Comparison of ENCODE assay signal across 25 cellular contexts in genomic region chr17:60164164-60164563, GRCh38. TPM values are rescaled to one million over a fixed set of nuclear protein-coding genes. Genes with fewer than 3 reads are reported as not detected.
A peak's percentile ranks its signal among the peaks of the same experiment; 100 is the strongest.
DNase-seq lines count a peak whose midpoint lies in the region; ATAC-seq and TF ChIP-seq lines count a peak whose summit lies in the region.
"Had no signal": no experiment of that assay in that cellular context is flagged by ENCODE, and none has a peak within 500 bp of the region (broad histone marks: within the 10 kb centered on the region; RNA-seq: fewer than 3 reads in every experiment).

No MANE protein-coding gene starts in this region.

- H3K9me3 ChIP-seq in WERI-Rb-1 (ENCODE audit: severe bottlenecking), result no peaks in the 10 kb centered on the region
- H3K9me3 ChIP-seq in lower lobe of right lung, result no peaks in the 10 kb centered on the region
- no peaks in the 10 kb centered on the region for H3K9me3 ChIP-seq in upper lobe of right lung
- no peaks in the 10 kb centered on the region for H3K9me3 ChIP-seq in esophagus muscularis mucosa
- H3K9me3 ChIP-seq in aorta (ENCODE audit: control insufficient read depth, low read length), result no peaks in the 10 kb centered on the region
- H3K9me3 ChIP-seq: BE2C, SJCRH30 had no signal

- H3K36me3 Mint-ChIP-seq in activated T-cell treated with anti-CD3 and anti-CD28 coated beads, Interleukin-2, amount 50 U/mL, for 72 hours (ENCODE audit: insufficient read depth in 2 of 2), result no peaks in the 10 kb centered on the region
- H3K36me3 Mint-ChIP-seq: CD14-positive monocyte; CD8-positive, alpha-beta memory T cell had no signal

- TF ChIP-seq POLR2A in esophagus muscularis mucosa (IDR thresholded peaks at IDR 0.05; ENCODE audit: low read depth), result no peak

- no peak overlapping the region for H3K4me3 Mint-ChIP-seq in activated T-cell treated with anti-CD3 and anti-CD28 coated beads, Interleukin-2, amount 50 U/mL, for 72 hours
- H3K4me3 Mint-ChIP-seq: CD14-positive monocyte; CD8-positive, alpha-beta memory T cell had no signal

- H3K27ac Mint-ChIP-seq in activated T-cell treated with anti-CD3 and anti-CD28 coated beads, Interleukin-2, amount 50 U/mL, for 72 hours, result peak overlapping the region; percentile 61
- H3K27ac Mint-ChIP-seq: CD8-positive, alpha-beta memory T cell had no signal

- H3K4me3 ChIP-seq in WERI-Rb-1 (ENCODE audit: low read depth, low read length), result no peak overlapping the region
- no peak overlapping the region for H3K4me3 ChIP-seq in lower lobe of right lung
- no peak overlapping the region for H3K4me3 ChIP-seq in upper lobe of right lung
- no peak overlapping the region for H3K4me3 ChIP-seq in esophagus muscularis mucosa
- no peak overlapping the region for H3K4me3 ChIP-seq in aorta (ENCODE audit: low read length in 2 of 2)
- H3K4me3 ChIP-seq: SJCRH30 had no signal

- intact Hi-C loops in lower lobe of right lung (cut with DNase I), result no loop called here
- intact Hi-C loops in upper lobe of right lung (cut with DNase I), result no loop called here
- intact Hi-C loops in esophagus muscularis mucosa (cut with DNase I), result no loop called here
- intact Hi-C loops in aorta (cut with DNase I), result no loop called here

- peaks cover 21% of the 10 kb centered on the region for H3K27me3 Mint-ChIP-seq in activated T-cell treated with anti-CD3 and anti-CD28 coated beads, Interleukin-2, amount 50 U/mL, for 72 hours (ENCODE audit: low read depth)

- 92% methylated on average over 6 of the region's 6 CpGs for WGBS in esophagus muscularis mucosa
- WGBS in aorta, 2 donors, result 84 to 85% methylated on average over 6 of the region's 6 CpGs

- H3K4me1 ChIP-seq in lower lobe of right lung, result peaks cover 47% of the 10 kb centered on the region
- peaks cover 5% of the 10 kb centered on the region for H3K4me1 ChIP-seq in upper lobe of right lung
- H3K4me1 ChIP-seq in esophagus muscularis mucosa, result peaks cover 22 to 33% (median 30%) of the 10 kb centered on the region in 4 donors
- no peaks in the 10 kb centered on the region for H3K4me1 ChIP-seq in aorta (ENCODE audit: control insufficient read depth in 1 of 2, insufficient read depth in 2 of 2, low read length in 2 of 2)
- H3K4me1 ChIP-seq: BE2C had no signal

- H3K27ac ChIP-seq in WERI-Rb-1 (0 out of 2 replicates have a peak overlapping the region, but pooled peaks have one; percentile 45), lower lobe of right lung (peak overlapping the region; percentile 74), upper lobe of right lung (peak overlapping the region; percentile 24), esophagus muscularis mucosa (replicated peaks in 1 of 4) (no peak overlapping the region), aorta (ENCODE audit: low read depth in 1 of 2, low read length in 2 of 2) (no peak overlapping the region)
- H3K27ac ChIP-seq: SJCRH30 had no signal

- H3K9me3 Mint-ChIP-seq in activated T-cell treated with anti-CD3 and anti-CD28 coated beads, Interleukin-2, amount 50 U/mL, for 72 hours, result no peaks in the 10 kb centered on the region
- H3K9me3 Mint-ChIP-seq: CD14-positive monocyte; CD8-positive, alpha-beta memory T cell had no signal

- no peak for DNase-seq in activated T-cell treated with anti-CD3 and anti-CD28 coated beads, Interleukin-2, amount 50 U/mL, for 72 hours
- no peak for DNase-seq in activated T-cell treated with anti-CD3 and anti-CD28 coated beads, Interleukin-2, amount 50 U/mL, for 48 hours
- DNase-seq in WERI-Rb-1, result no peak
- no peak for DNase-seq in lower lobe of right lung
- DNase-seq in upper lobe of right lung, result no peak
- DNase-seq in esophagus muscularis mucosa (ENCODE audit: extremely low spot score), result no peak
- DNase-seq in DMS 273 (lab: John Stamatoyannopoulos, UW; ENCODE audit: unreplicated experiment), result no peak
- DNase-seq in aorta, result no peak
- DNase-seq: 8988T; ACHN; BE2C; CD8-positive, alpha-beta memory T cell; DMS153; DND-41; Karpas-422; NCI-H1092; NCI-H1417 treated with DMSO at 0.1 percent for 48 hours; NCI-H187; NCI-H2081 treated with DMSO at 0.1 percent for 48 hours; NCI-H2171; NCI-H510A; NCI-H69; SJCRH30 had no signal

- TF ChIP-seq EP300 in esophagus muscularis mucosa (IDR thresholded peaks at IDR 0.05), result no peak

- H3K36me3 ChIP-seq in WERI-Rb-1 (no peaks in the 10 kb centered on the region), lower lobe of right lung (no peaks in the 10 kb centered on the region), upper lobe of right lung (no peaks in the 10 kb centered on the region), esophagus muscularis mucosa (no peaks in the 10 kb centered on the region), aorta (ENCODE audit: control insufficient read depth in 1 of 2, insufficient read depth in 2 of 2, low read length in 1 of 2) (no peaks in the 10 kb centered on the region)
- H3K36me3 ChIP-seq: BE2C, SJCRH30 had no signal

- TF ChIP-seq CTCF in WERI-Rb-1 (IDR thresholded peaks at IDR 0.05; ENCODE audit: low read depth, low read length), result no peak
- no peak for TF ChIP-seq CTCF in lower lobe of right lung (IDR thresholded peaks at IDR 0.05)
- no peak for TF ChIP-seq CTCF in upper lobe of right lung (IDR thresholded peaks at IDR 0.05)
- TF ChIP-seq CTCF in esophagus muscularis mucosa (IDR thresholded peaks at IDR 0.05), result no peak

- no peak for ATAC-seq in activated T-cell treated with anti-CD3 and anti-CD28 coated beads, Interleukin-2, amount 50 U/mL, for 72 hours (replicated peaks in 1 of 2)
- ATAC-seq in lower lobe of right lung, result no peak
- ATAC-seq in upper lobe of right lung, result no peak
- ATAC-seq in aorta (ENCODE audit: low FRiP score), result no peak

- peaks cover 27% of the 10 kb centered on the region for H3K4me1 Mint-ChIP-seq in activated T-cell treated with anti-CD3 and anti-CD28 coated beads, Interleukin-2, amount 50 U/mL, for 72 hours (ENCODE audit: low read depth)

- H3K27me3 ChIP-seq in WERI-Rb-1 (ENCODE audit: insufficient read depth, low read depth, severe bottlenecking) (no peaks in the 10 kb centered on the region), lower lobe of right lung (ENCODE audit: low read depth) (peaks cover 4% of the 10 kb centered on the region), upper lobe of right lung (no peaks in the 10 kb centered on the region), esophagus muscularis mucosa (peaks cover 0 to 51% (median 8%) of the 10 kb centered on the region in 4 donors), aorta (ENCODE audit: control insufficient read depth in 1 of 2, insufficient read depth in 2 of 2, low read length in 1 of 2) (no peaks in the 10 kb centered on the region)
- H3K27me3 ChIP-seq: BE2C, SJCRH30 had no signal

RNA-seq across cellular contexts. Expression of gene CA4, which starts 14.4 kb away (rescaled TPM):
- total RNA-seq in activated T-cell treated with anti-CD3 and anti-CD28 coated beads, Interleukin-2, amount 50 U/mL, for 72 hours, result not detected
- total RNA-seq in lower lobe of right lung, result 72.8 TPM
- 73.1 TPM for total RNA-seq in upper lobe of right lung
- total RNA-seq in esophagus muscularis mucosa, result 1 to 10 TPM; 2.1 to 8.3 (median 4.3) TPM
- 1 to 10 TPM; 1.6 to 6.5 TPM for total RNA-seq in aorta
- 10 to 100 TPM in 1 of 2 donors, under 1 TPM in 1; 0.31 to 10.5 TPM for polyA plus RNA-seq in aorta
- total RNA-seq: CD8-positive, alpha-beta memory T cell; HT-29; SJCRH30 had no signal
- polyA plus RNA-seq: CD14-positive monocyte; CD8-positive, alpha-beta memory T cell had no signal

Comparison
In these comparisons a context has a peak if more than half of its experiments do, and no peak if none do; other contexts are left out.
1. H3K27ac ChIP-seq: peak in WERI-Rb-1 (single experiment), lower lobe of right lung (single experiment) and upper lobe of right lung (single experiment); none in esophagus muscularis mucosa (0 of 4) and aorta (0 of 2).